Comparison of ENCODE assay signal across 16 cellular contexts in the genomic region with DNA sequence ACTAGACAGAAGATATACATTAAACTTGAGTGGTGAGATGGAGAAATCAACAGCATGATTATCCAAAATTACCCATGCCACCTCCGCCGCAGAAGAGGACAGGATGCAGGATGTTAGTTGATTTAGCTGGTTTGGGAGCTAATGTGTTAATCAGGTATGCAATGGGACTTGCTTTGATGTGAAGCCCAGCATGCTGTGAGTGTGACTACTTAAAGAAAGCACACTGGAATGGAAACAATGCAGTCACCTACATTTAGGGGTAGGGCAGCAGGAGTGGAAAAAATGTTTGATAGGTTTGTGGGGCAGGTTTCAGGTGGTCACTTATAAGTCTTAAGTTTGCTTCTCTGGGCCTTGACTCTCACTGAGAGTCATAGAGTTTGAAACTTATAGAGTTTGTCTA.
DNase-seq lines count a peak whose midpoint lies in the region; ATAC-seq, FAIRE-seq and TF ChIP-seq lines count a peak whose summit lies in the region.
"Had no signal": no experiment of that assay in that cellular context is flagged by ENCODE, and none has a peak within 500 bp of the region (broad histone marks: within the 10 kb centered on the region; RNA-seq: fewer than 3 reads in every experiment).

No MANE protein-coding gene starts in this region.

- no peaks in the 10 kb centered on the region for H3K27me3 Mint-ChIP-seq in endodermal cell (ENCODE audit: insufficient read depth)
- H3K27me3 Mint-ChIP-seq in activated CD8-positive, alpha-beta memory T cell treated with anti-CD3 and anti-CD28 coated beads, Interleukin-2, amount 10 ng/mL, durations not matched to agents 7 days and 5 days, result peaks cover 3% of the 10 kb centered on the region

- no peak overlapping the region for H3K27ac ChIP-seq in endodermal cell (ENCODE audit: low read depth, low read length)

- no peak for TF ChIP-seq CTCF in endodermal cell (conservative IDR thresholded peaks at IDR 0.05)

- H3K4me3 ChIP-seq in endodermal cell (ENCODE audit: low read length), result peak overlapping the region; percentile 21
- H3K4me3 ChIP-seq: GM12878 had no signal

- H3K27ac Mint-ChIP-seq in endodermal cell, result no peak overlapping the region
- no peak overlapping the region for H3K27ac Mint-ChIP-seq in activated CD8-positive, alpha-beta memory T cell treated with anti-CD3 and anti-CD28 coated beads, Interleukin-2, amount 10 ng/mL, durations not matched to agents 7 days and 5 days
- H3K27ac Mint-ChIP-seq: CD8-positive, alpha-beta T cell had no signal

- DNase-seq in HTR-8/SVneo (ENCODE audit: insufficient read length, low spot score), result no peak
- peak; percentile 81 for DNase-seq in endodermal cell
- peak; percentile 43 for DNase-seq in islet precursor cell
- DNase-seq in activated CD8-positive, alpha-beta memory T cell treated with anti-CD3 and anti-CD28 coated beads, Interleukin-2, amount 10 ng/mL, durations not matched to agents 7 days and 5 days, result no peak
- DNase-seq in NCI-H146 treated with DMSO at 0.1 percent for 48 hours (lab: John Stamatoyannopoulos, UW; ENCODE audit: unreplicated experiment), result no peak
- DNase-seq: C1 segment of cervical spinal cord; CD8-positive, alpha-beta T cell; DMS153; DND-41; GDM1; GOT3; HCEC 1CT had no signal

- H3K36me3 ChIP-seq in endodermal cell (ENCODE audit: control insufficient read depth, insufficient read depth, low read length), result no peaks in the 10 kb centered on the region

- H3K27me3 ChIP-seq in endodermal cell (ENCODE audit: control insufficient read depth, insufficient read depth, low read length, poor library complexity, severe bottlenecking), result no peaks in the 10 kb centered on the region

- H3K4me1 ChIP-seq in endodermal cell (ENCODE audit: control insufficient read depth, insufficient read depth, low read length), result peaks cover 13% of the 10 kb centered on the region
- H3K4me1 ChIP-seq: Caco-2 had no signal

- no peaks in the 10 kb centered on the region for H3K9me3 Mint-ChIP-seq in endodermal cell
- H3K9me3 Mint-ChIP-seq in activated CD8-positive, alpha-beta memory T cell treated with anti-CD3 and anti-CD28 coated beads, Interleukin-2, amount 10 ng/mL, durations not matched to agents 7 days and 5 days (ENCODE audit: low read depth), result no peaks in the 10 kb centered on the region
- H3K9me3 Mint-ChIP-seq: CD8-positive, alpha-beta T cell had no signal

- H3K36me3 Mint-ChIP-seq in endodermal cell (ENCODE audit: low read depth), result no peaks in the 10 kb centered on the region
- H3K36me3 Mint-ChIP-seq in activated CD8-positive, alpha-beta memory T cell treated with anti-CD3 and anti-CD28 coated beads, Interleukin-2, amount 10 ng/mL, durations not matched to agents 7 days and 5 days, result no peaks in the 10 kb centered on the region
- H3K36me3 Mint-ChIP-seq: CD8-positive, alpha-beta T cell had no signal

- no peak overlapping the region for H3K9ac ChIP-seq in endodermal cell (ENCODE audit: extremely low read depth, low read length, poor library complexity, severe bottlenecking)

- no peaks in the 10 kb centered on the region for H3K9me3 ChIP-seq in endodermal cell (ENCODE audit: control insufficient read depth, low read length)
- H3K9me3 ChIP-seq: Caco-2 had no signal

- FAIRE-seq in HTR-8/SVneo (lab: Jason Lieb, UNC), result peak; percentile 23
- FAIRE-seq: GM12878 had no signal

- H3K4me1 Mint-ChIP-seq in endodermal cell, result peaks cover 8% of the 10 kb centered on the region
- H3K4me1 Mint-ChIP-seq in activated CD8-positive, alpha-beta memory T cell treated with anti-CD3 and anti-CD28 coated beads, Interleukin-2, amount 10 ng/mL, durations not matched to agents 7 days and 5 days, result no peaks in the 10 kb centered on the region

- H3K4me3 Mint-ChIP-seq in endodermal cell, result no peak overlapping the region
- H3K4me3 Mint-ChIP-seq in activated CD8-positive, alpha-beta memory T cell treated with anti-CD3 and anti-CD28 coated beads, Interleukin-2, amount 10 ng/mL, durations not matched to agents 7 days and 5 days, result no peak overlapping the region
- H3K4me3 Mint-ChIP-seq: CD8-positive, alpha-beta T cell had no signal

- CTCF ChIA-PET in activated CD8-positive, alpha-beta memory T cell treated with anti-CD3 and anti-CD28 coated beads, Interleukin-2, amount 10 ng/mL, durations not matched to agents 7 days and 5 days (lab: Charles Lee), result no interaction called here

- 33 to 90% methylated on average over 2 of the region's 2 CpGs for WGBS in endodermal cell (ENCODE audit: insufficient coverage in 1 of 2, insufficient read length in 1 of 2), 2 experiments

- ATAC-seq in activated CD8-positive, alpha-beta memory T cell treated with anti-CD3 and anti-CD28 coated beads, Interleukin-2, amount 10 ng/mL, durations not matched to agents 7 days and 5 days, result no peak
- ATAC-seq in GM21737 (IDR thresholded peaks at IDR 0.05; ENCODE audit: unreplicated experiment), result no peak
- ATAC-seq in HG03159 (IDR thresholded peaks at IDR 0.05; ENCODE audit: unreplicated experiment), result no peak
- ATAC-seq: CD8-positive, alpha-beta T cell had no signal

Comparison
In these comparisons a context has a peak if more than half of its experiments do, and no peak if none do; other contexts are left out.
1. DNase-seq: peak in endodermal cell (single experiment) and islet precursor cell (single experiment); none in HTR-8/SVneo (single experiment), activated CD8-positive, alpha-beta memory T cell treated with anti-CD3 and anti-CD28 coated beads, Interleukin-2, amount 10 ng/mL, durations not matched to agents 7 days and 5 days (single experiment) and NCI-H146 treated with DMSO at 0.1 percent for 48 hours (single experiment).